In genomic region chrX:140586951-140587350, GRCh38 we compare ENCODE assay signal across 35 cellular contexts.
"Had no signal": no experiment of that assay in that cellular context is flagged by ENCODE, and none has a peak within 500 bp of the region (broad histone marks: within the 10 kb centered on the region; RNA-seq: fewer than 3 reads in every experiment).

No MANE protein-coding gene starts in this region.

- DNase-seq: Karpas-422, Kasumi-1, MG63, MM.1S, MV-4-11, NCI-H1048, NCI-H1092, NCI-H1092 treated with DMSO at 0.1 percent for 48 hours, NCI-H1105, NCI-H1105 treated with DMSO at 0.1 percent for 48 hours, NCI-H1417, NCI-H1417 treated with DMSO at 0.1 percent for 48 hours, NCI-H1436, NCI-H1436 treated with DMSO at 0.1 percent for 48 hours, NCI-H146, NCI-H1694, NCI-H1694 treated with DMSO at 0.1 percent for 48 hours, NCI-H187, NCI-H187 treated with DMSO at 0.1 percent for 48 hours, NCI-H1930, NCI-H2029, NCI-H2029 treated with DMSO at 0.1 percent for 48 hours, NCI-H2081, NCI-H2081 treated with DMSO at 0.1 percent for 48 hours, NCI-H2107, NCI-H2171, NCI-H2171 treated with DMSO at 0.1 percent for 48 hours, NCI-H2227 treated with DMSO at 0.1 percent for 48 hours, NCI-H226, NCI-H345, NCI-H446, NCI-H446 treated with DMSO at 0.1 percent for 48 hours, NCI-H510A, NCI-H510A treated with DMSO at 0.1 percent for 48 hours, NCI-H524 had no signal
